ENCODE assay signal across 8 cellular contexts in the genomic region with DNA sequence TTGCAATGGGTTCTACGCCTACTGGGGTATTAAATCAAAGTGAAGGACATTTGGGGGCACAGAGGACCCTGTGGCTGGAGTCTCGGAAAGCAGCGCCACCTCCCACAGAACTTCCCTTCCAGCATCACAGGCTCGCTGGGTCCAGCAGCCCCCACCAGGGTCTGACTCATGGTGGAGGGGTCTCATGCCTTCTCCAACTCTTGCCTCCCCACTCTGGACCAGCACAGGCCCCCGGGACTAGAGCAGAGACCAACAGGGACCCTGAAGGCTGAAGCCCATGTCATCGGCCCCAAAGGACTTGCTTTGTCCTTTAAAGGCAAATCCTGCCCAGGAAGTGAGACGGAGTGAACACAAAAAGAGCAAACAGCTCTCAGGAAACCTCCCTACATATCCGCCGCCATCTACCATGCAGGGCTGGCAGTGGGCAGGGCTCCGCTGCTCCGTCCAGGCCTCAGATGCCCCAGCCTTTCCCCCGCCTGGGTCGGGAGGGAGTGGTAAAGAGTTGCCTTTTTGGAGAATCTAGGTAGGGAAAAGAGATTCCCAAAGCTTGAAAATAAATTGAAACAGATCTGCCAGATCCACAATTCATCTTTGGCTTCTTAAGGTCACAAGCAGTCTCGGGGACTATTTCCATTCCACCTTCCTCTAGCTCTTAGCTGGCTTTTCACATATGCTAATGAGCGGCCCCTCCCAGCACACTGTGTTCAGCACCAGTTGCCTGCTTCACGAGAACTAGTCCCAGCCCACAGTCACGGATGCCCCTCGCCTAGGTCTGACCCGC. TPM values are rescaled to one million over a fixed set of nuclear protein-coding genes. Genes with fewer than 3 reads are reported as not detected.
A peak's percentile ranks its signal among the peaks of the same experiment; 100 is the strongest.
DNase-seq lines count a peak whose midpoint lies in the region; TF ChIP-seq lines count a peak whose summit lies in the region.
"Had no signal": no experiment of that assay in that cellular context is flagged by ENCODE, and none has a peak within 500 bp of the region (broad histone marks: within the 10 kb centered on the region; RNA-seq: fewer than 3 reads in every experiment).

No MANE protein-coding gene starts in this region.

- intact Hi-C loops in activated CD4-positive, alpha-beta memory T cell treated with anti-CD3 and anti-CD28 coated beads for 36 hours (cut with micrococcal nuclease) = loop anchor here (10.0 kb wide), 1 partner anchor 65 kb away; no protein-coding TSS in a partner anchor

- peak; percentile 23 to 72 for DNase-seq in HAP-1 (ENCODE audit: low spot score in 2 of 2)
- peak; percentile 76 for DNase-seq in UCSD-AML1 (lab: John Stamatoyannopoulos, UW; ENCODE audit: unreplicated experiment)
- DNase-seq in islet precursor cell = peak; percentile 72
- no peak for DNase-seq in suprapubic skin (ENCODE audit: low spot score in 2 of 2)
- DNase-seq in SKM-1 treated with dmso at 0.1 percent for 144 hours (lab: John Stamatoyannopoulos, UW; ENCODE audit: unreplicated experiment) = no peak
- no peak for DNase-seq in activated CD4-positive, alpha-beta memory T cell treated with anti-CD3 and anti-CD28 coated beads for 36 hours
- no peak for DNase-seq in stimulated activated CD4-positive, alpha-beta T cell treated with anti-CD3 and anti-CD28 coated beads, Interleukin-12 subunit alpha, Interleukin-12 subunit beta, amount 100 ng/mL, for 4 hours

- H3K36me3 ChIP-seq in HAP-1 (replicated peaks) = no peaks in the 10 kb centered on the region
- no peaks in the 10 kb centered on the region for H3K36me3 ChIP-seq in suprapubic skin

- TF ChIP-seq EP300 in suprapubic skin (IDR thresholded peaks at IDR 0.05) = no peak

- H3K27ac ChIP-seq in suprapubic skin = peak overlapping the region; percentile 89
- H3K27ac ChIP-seq: KMS-11 had no signal

- POLR2A ChIA-PET in activated CD4-positive, alpha-beta memory T cell treated with anti-CD3 and anti-CD28 coated beads for 36 hours (lab: Charles Lee) = no interaction called here

- H3K9me3 ChIP-seq in HAP-1 (no peaks in the 10 kb centered on the region), suprapubic skin (no peaks in the 10 kb centered on the region)

- H3K9me3 Mint-ChIP-seq in activated CD4-positive, alpha-beta memory T cell treated with anti-CD3 and anti-CD28 coated beads for 36 hours = no peaks in the 10 kb centered on the region

- peaks cover 37% of the 10 kb centered on the region for H3K27me3 Mint-ChIP-seq in activated CD4-positive, alpha-beta memory T cell treated with anti-CD3 and anti-CD28 coated beads for 36 hours

- no peak overlapping the region for H3K27ac Mint-ChIP-seq in activated CD4-positive, alpha-beta memory T cell treated with anti-CD3 and anti-CD28 coated beads for 36 hours

- H3K4me3 Mint-ChIP-seq in activated CD4-positive, alpha-beta memory T cell treated with anti-CD3 and anti-CD28 coated beads for 36 hours = no peak overlapping the region

- no peak for TF ChIP-seq CTCF in suprapubic skin (IDR thresholded peaks at IDR 0.05)

- H3K36me3 Mint-ChIP-seq in activated CD4-positive, alpha-beta memory T cell treated with anti-CD3 and anti-CD28 coated beads for 36 hours = no peaks in the 10 kb centered on the region

- 63% methylated on average over 17 of the region's 19 CpGs for WGBS in suprapubic skin

- in situ Hi-C loops in HAP-1 (cut with MboI; ENCODE audit: low sequenced_read_pairs) = no loop called here

- CTCF ChIA-PET in activated CD4-positive, alpha-beta memory T cell treated with anti-CD3 and anti-CD28 coated beads for 36 hours (lab: Charles Lee) = no interaction called here

- H3K4me1 ChIP-seq in HAP-1 = peaks cover 23% of the 10 kb centered on the region
- H3K4me1 ChIP-seq in suprapubic skin = peaks cover 74% of the 10 kb centered on the region

- no peak for TF ChIP-seq POLR2A in suprapubic skin (IDR thresholded peaks at IDR 0.05)

- H3K4me1 Mint-ChIP-seq in activated CD4-positive, alpha-beta memory T cell treated with anti-CD3 and anti-CD28 coated beads for 36 hours (ENCODE audit: low read depth) = peaks cover 12% of the 10 kb centered on the region

- H3K4me3 ChIP-seq in HAP-1 = peak overlapping the region; percentile 53
- H3K4me3 ChIP-seq in suprapubic skin = peak overlapping the region; percentile 64

- H3K27me3 ChIP-seq in HAP-1 (ENCODE audit: low read depth) (no peaks in the 10 kb centered on the region), suprapubic skin (peaks cover 35% of the 10 kb centered on the region)

RNA-seq across cellular contexts. Expression of a gene that starts 2.1 kb away (rescaled TPM):
- 100 to 1,000 TPM in 1 of 4 donors, 10 to 100 TPM in 3; 72.0 to 106 (median 91.5) TPM for total RNA-seq in suprapubic skin
- total RNA-seq in activated CD4-positive, alpha-beta memory T cell treated with anti-CD3 and anti-CD28 coated beads for 36 hours = under 1 TPM; 0.40 to 0.41 TPM

RNA-seq across cellular contexts. Expression of a gene that starts 36.6 kb away (rescaled TPM):
- 1 to 10 TPM; 1.4 to 6.3 (median 2.9) TPM for total RNA-seq in suprapubic skin
- total RNA-seq in activated CD4-positive, alpha-beta memory T cell treated with anti-CD3 and anti-CD28 coated beads for 36 hours = 10 to 100 TPM; 11.3 to 12.3 TPM

Comparison
In these comparisons a context has a peak if more than half of its experiments do, and no peak if none do; other contexts are left out.
1. DNase-seq: peak in HAP-1 (2 of 2), UCSD-AML1 (single experiment) and islet precursor cell (single experiment); none in suprapubic skin (0 of 2), SKM-1 treated with dmso at 0.1 percent for 144 hours (single experiment), activated CD4-positive, alpha-beta memory T cell treated with anti-CD3 and anti-CD28 coated beads for 36 hours (single experiment) and stimulated activated CD4-positive, alpha-beta T cell treated with anti-CD3 and anti-CD28 coated beads, Interleukin-12 subunit alpha, Interleukin-12 subunit beta, amount 100 ng/mL, for 4 hours (single experiment).
2. RNA of a gene that starts 2.1 kb away (total RNA-seq): 72.0 to 106 TPM in suprapubic skin; 0.40 to 0.41 TPM in activated CD4-positive, alpha-beta memory T cell treated with anti-CD3 and anti-CD28 coated beads for 36 hours; every median in the first group is over 10 times any median in the second.